In the genomic region with DNA sequence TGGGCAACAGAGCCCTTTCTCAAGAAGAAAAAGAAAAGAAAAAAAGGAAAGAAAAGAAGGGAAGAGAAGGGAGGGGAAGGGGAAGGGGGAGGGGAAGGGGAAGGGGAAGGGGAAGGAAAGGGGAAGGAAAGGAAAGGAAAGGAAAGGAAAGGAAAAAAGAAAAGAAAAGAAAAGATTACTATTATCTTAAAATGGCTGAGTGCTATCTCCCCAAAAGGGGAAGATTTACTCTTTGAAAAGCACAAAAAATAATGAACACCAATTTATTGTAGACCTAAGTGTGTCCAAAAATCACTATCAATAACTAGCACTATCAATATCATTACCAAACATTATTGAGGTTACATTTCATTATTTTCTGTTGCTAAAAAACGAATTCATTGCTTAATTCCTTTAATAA, we compare ENCODE assay signal across 2 cellular contexts.
TF ChIP-seq lines count a peak whose summit lies in the region.

No MANE protein-coding gene starts in this region.

TF ChIP-seq in HepG2, 621 proteins besides CTCF, POLR2A, EP300 and RAD21 (continued from another document):
- no peak for TF ChIP-seq ZNF276 (CRISPR knock-in tag; IDR thresholded peaks at IDR 0.05; ENCODE audit: low read depth)
- TF ChIP-seq HNRNPK (IDR thresholded peaks at IDR 0.05; ENCODE audit: low read depth, low read length, poor library complexity, severe bottlenecking): peak; percentile 92
- TF ChIP-seq ZNF180 (CRISPR knock-in tag; IDR thresholded peaks at IDR 0.05; ENCODE audit: borderline replicate concordance, low read depth): no peak
- TF ChIP-seq PHF20 (CRISPR knock-in tag; IDR thresholded peaks at IDR 0.05): no peak
- TF ChIP-seq ERF (CRISPR knock-in tag; IDR thresholded peaks at IDR 0.05): no peak
- TF ChIP-seq, protein P1, sequence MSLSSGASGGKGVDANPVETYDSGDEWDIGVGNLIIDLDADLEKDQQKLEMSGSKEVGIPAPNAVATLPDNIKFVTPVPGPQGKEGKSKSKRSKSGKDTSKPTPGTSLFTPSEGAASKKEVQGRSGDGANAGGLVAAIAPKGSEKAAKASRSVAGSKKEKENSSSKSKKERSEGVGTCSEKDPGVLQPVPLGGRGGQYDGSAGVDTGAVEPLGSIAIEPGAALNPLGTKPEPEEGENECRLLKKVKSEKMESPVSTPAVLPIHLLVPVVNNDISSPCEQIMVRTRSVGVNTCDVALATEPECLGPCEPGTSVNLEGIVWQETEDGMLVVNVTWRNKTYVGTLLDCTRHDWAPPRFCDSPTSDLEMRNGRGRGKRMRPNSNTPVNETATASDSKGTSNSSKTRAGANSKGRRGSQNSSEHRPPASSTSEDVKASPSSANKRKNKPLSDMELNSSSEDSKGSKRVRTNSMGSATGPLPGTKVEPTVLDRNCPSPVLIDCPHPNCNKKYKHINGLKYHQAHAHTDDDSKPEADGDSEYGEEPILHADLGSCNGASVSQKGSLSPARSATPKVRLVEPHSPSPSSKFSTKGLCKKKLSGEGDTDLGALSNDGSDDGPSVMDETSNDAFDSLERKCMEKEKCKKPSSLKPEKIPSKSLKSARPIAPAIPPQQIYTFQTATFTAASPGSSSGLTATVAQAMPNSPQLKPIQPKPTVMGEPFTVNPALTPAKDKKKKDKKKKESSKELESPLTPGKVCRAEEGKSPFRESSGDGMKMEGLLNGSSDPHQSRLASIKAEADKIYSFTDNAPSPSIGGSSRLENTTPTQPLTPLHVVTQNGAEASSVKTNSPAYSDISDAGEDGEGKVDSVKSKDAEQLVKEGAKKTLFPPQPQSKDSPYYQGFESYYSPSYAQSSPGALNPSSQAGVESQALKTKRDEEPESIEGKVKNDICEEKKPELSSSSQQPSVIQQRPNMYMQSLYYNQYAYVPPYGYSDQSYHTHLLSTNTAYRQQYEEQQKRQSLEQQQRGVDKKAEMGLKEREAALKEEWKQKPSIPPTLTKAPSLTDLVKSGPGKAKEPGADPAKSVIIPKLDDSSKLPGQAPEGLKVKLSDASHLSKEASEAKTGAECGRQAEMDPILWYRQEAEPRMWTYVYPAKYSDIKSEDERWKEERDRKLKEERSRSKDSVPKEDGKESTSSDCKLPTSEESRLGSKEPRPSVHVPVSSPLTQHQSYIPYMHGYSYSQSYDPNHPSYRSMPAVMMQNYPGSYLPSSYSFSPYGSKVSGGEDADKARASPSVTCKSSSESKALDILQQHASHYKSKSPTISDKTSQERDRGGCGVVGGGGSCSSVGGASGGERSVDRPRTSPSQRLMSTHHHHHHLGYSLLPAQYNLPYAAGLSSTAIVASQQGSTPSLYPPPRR (CRISPR knock-in tag; IDR thresholded peaks at IDR 0.05; ENCODE audit: borderline replicate concordance): no peak
- TF ChIP-seq ATF7 (IDR thresholded peaks at IDR 0.05): no peak
- TF ChIP-seq ATF7 (CRISPR knock-in tag; IDR thresholded peaks at IDR 0.05): no peak

TF ChIP-seq in GM23338, 12 proteins besides CTCF, POLR2A, EP300 and RAD21 (continued from another document):
- TF ChIP-seq REST (IDR thresholded peaks at IDR 0.05; ENCODE audit: unreplicated experiment): no peak
